ENCODE assay signal across 8 cellular contexts in the genomic region with DNA sequence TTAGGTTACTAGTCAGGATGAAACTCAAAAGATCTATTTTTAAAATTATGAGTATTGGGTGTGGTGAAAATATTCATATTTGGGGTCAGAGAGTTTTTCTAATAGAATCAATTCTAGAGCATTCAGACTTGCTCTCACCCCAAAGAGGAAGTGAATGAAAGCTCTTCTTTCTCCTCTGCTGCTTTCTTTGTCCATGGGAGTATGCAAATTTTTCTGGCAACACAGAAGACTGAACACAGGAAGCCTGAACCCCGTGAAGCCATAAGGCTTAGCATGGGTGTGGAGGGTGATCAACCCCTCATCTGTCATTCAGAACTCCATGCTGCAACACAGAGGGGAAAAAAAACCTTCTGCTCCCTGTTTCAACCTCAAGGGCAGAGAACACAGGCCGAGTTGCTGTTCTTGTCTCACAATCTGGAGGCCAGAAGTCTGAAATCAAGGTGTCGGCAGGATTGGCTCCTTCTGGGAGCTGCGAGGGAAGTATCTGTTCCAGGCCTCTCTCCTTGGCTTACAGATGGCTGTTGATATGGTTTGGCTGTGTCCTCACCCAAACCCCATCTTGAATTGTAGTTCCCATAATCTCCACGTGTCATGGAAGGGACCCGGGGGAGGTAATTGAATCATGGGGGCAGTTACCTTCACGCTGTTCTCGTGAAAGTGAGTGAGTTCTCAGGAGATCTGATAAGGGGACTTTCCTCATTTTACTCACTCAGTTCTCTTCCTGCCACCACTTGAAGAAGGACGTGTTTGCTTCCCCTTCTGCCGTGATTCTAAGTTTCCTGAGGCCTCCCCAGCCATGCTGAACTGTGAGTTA. TPM values are rescaled to one million over a fixed set of nuclear protein-coding genes. Genes with fewer than 3 reads are reported as not detected.
DNase-seq lines count a peak whose midpoint lies in the region; ATAC-seq and FAIRE-seq lines count a peak whose summit lies in the region.

No MANE protein-coding gene starts in this region.

- H3K9me3 Mint-ChIP-seq in activated CD8-positive, alpha-beta memory T cell treated with anti-CD3 and anti-CD28 coated beads, Interleukin-2, amount 10 ng/mL, durations not matched to agents 7 days and 5 days (ENCODE audit: low read depth) = no peaks in the 10 kb centered on the region

- H3K4me3 ChIP-seq in right cardiac atrium (ENCODE audit: low read length) = no peak overlapping the region

- peaks cover 23% of the 10 kb centered on the region for H3K36me3 Mint-ChIP-seq in activated CD8-positive, alpha-beta memory T cell treated with anti-CD3 and anti-CD28 coated beads, Interleukin-2, amount 10 ng/mL, durations not matched to agents 7 days and 5 days

- WGBS in right cardiac atrium = 54% methylated on average over 10 of the region's 10 CpGs

- H3K27ac Mint-ChIP-seq in activated CD8-positive, alpha-beta memory T cell treated with anti-CD3 and anti-CD28 coated beads, Interleukin-2, amount 10 ng/mL, durations not matched to agents 7 days and 5 days = peak overlapping the region; percentile 93

- no peaks in the 10 kb centered on the region for H3K4me1 ChIP-seq in right cardiac atrium (ENCODE audit: control insufficient read depth, insufficient read depth, low read length)

- ATAC-seq in HG02623 (IDR thresholded peaks at IDR 0.05; ENCODE audit: unreplicated experiment) (peak; percentile 80), right cardiac atrium (no peak)
- ATAC-seq in activated CD8-positive, alpha-beta memory T cell treated with anti-CD3 and anti-CD28 coated beads, Interleukin-2, amount 10 ng/mL, durations not matched to agents 7 days and 5 days = peak; percentile 45

- CTCF ChIA-PET in activated CD8-positive, alpha-beta memory T cell treated with anti-CD3 and anti-CD28 coated beads, Interleukin-2, amount 10 ng/mL, durations not matched to agents 7 days and 5 days (lab: Charles Lee) = interaction anchor here (1.3 to 2.0 kb wide), 4 partner anchors 9 to 281 kb away, joined by 3 to 6 read pairs (median 4); no protein-coding TSS in a partner anchor

- peaks cover 2% of the 10 kb centered on the region for H3K27me3 Mint-ChIP-seq in activated CD8-positive, alpha-beta memory T cell treated with anti-CD3 and anti-CD28 coated beads, Interleukin-2, amount 10 ng/mL, durations not matched to agents 7 days and 5 days

- peak overlapping the region; percentile 91 for H3K4me3 Mint-ChIP-seq in activated CD8-positive, alpha-beta memory T cell treated with anti-CD3 and anti-CD28 coated beads, Interleukin-2, amount 10 ng/mL, durations not matched to agents 7 days and 5 days

- no peaks in the 10 kb centered on the region for H3K9me3 ChIP-seq in right cardiac atrium (ENCODE audit: control insufficient read depth, low read length)

- H3K4me1 Mint-ChIP-seq in activated CD8-positive, alpha-beta memory T cell treated with anti-CD3 and anti-CD28 coated beads, Interleukin-2, amount 10 ng/mL, durations not matched to agents 7 days and 5 days = peaks cover 57% of the 10 kb centered on the region

- intact Hi-C loops in right cardiac atrium (cut with DNase I) = no loop called here

- DNase-seq in GM18507 (ENCODE audit: extremely low spot score, insufficient read length, low read depth) (peak; percentile 54), NCI-H146 (lab: John Stamatoyannopoulos, UW) (peak; percentile 86), kidney tubule cell (ENCODE audit: low spot score) (peak; percentile 26), NCI-H2196 treated with DMSO at 0.1 percent for 48 hours (lab: John Stamatoyannopoulos, UW; ENCODE audit: unreplicated experiment) (no peak), right cardiac atrium (no peak)
- DNase-seq in activated CD8-positive, alpha-beta memory T cell treated with anti-CD3 and anti-CD28 coated beads, Interleukin-2, amount 10 ng/mL, durations not matched to agents 7 days and 5 days = peak; percentile 80
- DNase-seq in stimulated activated CD8-positive, alpha-beta memory T cell treated with anti-CD3 and anti-CD28 coated beads, Interleukin-4, amount 100 ng/mL, for 48 hours = peak; percentile 76

- no peak overlapping the region for H3K27ac ChIP-seq in right cardiac atrium (ENCODE audit: low read length)

- H3K27me3 ChIP-seq in right cardiac atrium (ENCODE audit: control insufficient read depth, insufficient read depth) = no peaks in the 10 kb centered on the region

- FAIRE-seq in GM18507 (lab: Jason Lieb, UNC) = peak; percentile 96

RNA-seq across cellular contexts. Expression of a gene that starts 33.7 kb away (rescaled TPM):
- total RNA-seq in activated CD8-positive, alpha-beta memory T cell treated with anti-CD3 and anti-CD28 coated beads, Interleukin-2, amount 10 ng/mL, durations not matched to agents 7 days and 5 days = 100 to 1,000 TPM; 111 to 133 TPM
- total RNA-seq in right cardiac atrium = 10 to 100 TPM; 53.5 to 96.6 (median 72.1) TPM
- 42.6 TPM for polyA plus RNA-seq in right cardiac atrium

Comparison
In these comparisons a context has a peak if more than half of its experiments do, and no peak if none do; other contexts are left out.
1. DNase-seq: peak in GM18507 (single experiment), NCI-H146 (single experiment), activated CD8-positive, alpha-beta memory T cell treated with anti-CD3 and anti-CD28 coated beads, Interleukin-2, amount 10 ng/mL, durations not matched to agents 7 days and 5 days (single experiment), kidney tubule cell (single experiment) and stimulated activated CD8-positive, alpha-beta memory T cell treated with anti-CD3 and anti-CD28 coated beads, Interleukin-4, amount 100 ng/mL, for 48 hours (single experiment); none in NCI-H2196 treated with DMSO at 0.1 percent for 48 hours (single experiment) and right cardiac atrium (0 of 3).
2. ATAC-seq: peak in HG02623 (single experiment) and activated CD8-positive, alpha-beta memory T cell treated with anti-CD3 and anti-CD28 coated beads, Interleukin-2, amount 10 ng/mL, durations not matched to agents 7 days and 5 days (single experiment); none in right cardiac atrium (0 of 2).